ENCODE assay signal across 6 cellular contexts in the genomic region with DNA sequence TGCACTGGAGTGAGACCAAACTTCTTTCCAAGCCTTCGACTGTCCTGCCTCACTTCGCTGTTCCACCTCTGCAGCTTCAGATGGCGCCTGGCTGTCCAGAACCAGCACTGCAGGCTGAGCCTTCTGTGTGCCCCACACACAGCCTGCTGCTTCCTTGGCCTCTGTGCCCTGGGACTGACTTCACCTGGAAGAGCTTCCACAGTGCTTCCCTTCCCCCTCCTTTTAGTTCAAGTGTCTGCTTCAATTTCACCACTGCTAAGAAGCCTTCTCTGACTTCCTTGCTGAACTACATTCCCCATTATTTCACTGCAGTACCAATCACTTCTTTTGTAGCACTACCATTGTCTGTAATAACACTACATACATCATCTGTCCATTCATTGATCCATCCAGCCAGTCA.
A peak's percentile ranks its signal among the peaks of the same experiment; 100 is the strongest.
DNase-seq lines count a peak whose midpoint lies in the region; ATAC-seq, FAIRE-seq and TF ChIP-seq lines count a peak whose summit lies in the region.
"Not testable (repeated sequence)": the region's sequence is repeated elsewhere in the genome, so short reads cannot be mapped to it uniquely, and the experiment has no call there.

No MANE protein-coding gene starts in this region.

- TF ChIP-seq POLR2A in GM12892 (IDR thresholded peaks at IDR 0.05; ENCODE audit: low read depth, low read length), result not testable (repeated sequence)

- DNase-seq in GM12892 (ENCODE audit: insufficient read length); RWPE2 (ENCODE audit: low spot score); nephron progenitor cell; upper lobe of right lung: not testable (repeated sequence)
- peak; percentile 39 for DNase-seq in cerebellar cortex (ENCODE audit: low spot score)
- peak; percentile 11 for DNase-seq in left kidney (ENCODE audit: low read depth, low spot score)

- intact Hi-C loops in upper lobe of right lung (cut with DNase I), result not testable (repeated sequence)

- not testable (repeated sequence) for TF ChIP-seq CTCF in RWPE2 (IDR thresholded peaks at IDR 0.05; ENCODE audit: poor library complexity, severe bottlenecking); nephron progenitor cell (IDR thresholded peaks at IDR 0.05); upper lobe of right lung (IDR thresholded peaks at IDR 0.05)

- not testable (repeated sequence) for H3K36me3 ChIP-seq in RWPE2 (ENCODE audit: low read depth); upper lobe of right lung

- H3K4me3 Mint-ChIP-seq in nephron progenitor cell, result not testable (repeated sequence)

- H3K27ac Mint-ChIP-seq in nephron progenitor cell, result peak overlapping the region; percentile 26

- ATAC-seq in RWPE2 (ENCODE audit: low read depth) (peak; percentile 22; the same call in 1 of the 3 replicates), upper lobe of right lung (peak; percentile 21)

- not testable (repeated sequence) for H3K9me3 ChIP-seq in RWPE2 (ENCODE audit: severe bottlenecking); upper lobe of right lung

- not testable (repeated sequence) for H3K4me1 Mint-ChIP-seq in nephron progenitor cell

- H3K27me3 Mint-ChIP-seq in nephron progenitor cell (ENCODE audit: low read depth, poor library complexity), result not testable (repeated sequence)

- H3K4me3 ChIP-seq in RWPE2 (ENCODE audit: severe bottlenecking); upper lobe of right lung: not testable (repeated sequence)

- H3K36me3 Mint-ChIP-seq in nephron progenitor cell (ENCODE audit: low read depth), result not testable (repeated sequence)

- not testable (repeated sequence) for H3K27ac ChIP-seq in RWPE2 (ENCODE audit: poor library complexity, severe bottlenecking); upper lobe of right lung

- H3K27me3 ChIP-seq in RWPE2 (ENCODE audit: insufficient read depth, poor library complexity, severe bottlenecking); upper lobe of right lung: not testable (repeated sequence)

- H3K4me1 ChIP-seq in RWPE2 (ENCODE audit: insufficient read depth, poor library complexity, severe bottlenecking); upper lobe of right lung: not testable (repeated sequence)

- FAIRE-seq in GM12892 (lab: Jason Lieb, UNC), result peak; percentile 76

- H3K9me3 Mint-ChIP-seq in nephron progenitor cell, result not testable (repeated sequence)
